ENCODE assay signal across 8 cellular contexts in the genomic region with DNA sequence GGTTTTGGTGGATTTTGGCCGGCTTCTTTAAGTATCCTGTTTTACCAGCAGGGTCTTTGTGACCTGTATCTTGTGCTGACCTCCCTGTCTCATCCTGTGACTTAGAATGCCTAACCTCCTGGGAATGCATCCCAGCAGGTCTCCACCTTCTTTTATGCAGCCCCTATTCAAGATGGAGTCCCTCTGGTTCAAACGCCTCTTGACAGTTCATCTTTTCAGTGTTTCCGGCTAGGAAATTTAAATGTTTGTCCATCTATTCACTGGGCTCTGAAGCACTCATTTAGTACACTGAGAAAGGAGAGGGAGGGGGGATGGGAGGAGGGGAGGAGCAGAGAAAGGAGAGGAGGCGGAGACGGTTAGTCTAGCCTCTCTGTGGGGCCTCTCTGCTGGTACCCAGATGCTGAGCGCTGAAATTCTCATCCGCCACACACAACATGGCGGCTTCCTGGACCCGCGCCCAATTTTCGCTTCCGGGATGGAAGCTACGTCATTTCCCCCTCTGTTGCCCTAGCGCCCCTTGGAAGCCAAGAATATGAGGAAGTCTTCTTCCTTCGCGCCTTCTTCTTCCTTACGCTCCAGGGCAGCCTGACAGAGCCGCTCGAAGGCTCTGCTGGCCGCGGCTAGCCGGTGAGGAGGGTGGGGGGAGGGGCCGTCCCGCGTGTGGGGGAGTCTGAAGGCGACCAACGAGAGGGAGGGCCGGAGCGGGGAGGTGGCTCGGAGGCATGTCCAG.
A peak's percentile ranks its signal among the peaks of the same experiment; 100 is the strongest.
DNase-seq lines count a peak whose midpoint lies in the region; ATAC-seq and TF ChIP-seq lines count a peak whose summit lies in the region.

No MANE protein-coding gene starts in this region.

- H2BK120ac ChIP-seq in IMR-90 (ENCODE audit: low read depth, low read length) = no peak overlapping the region

- H4K20me1 ChIP-seq in IMR-90 (ENCODE audit: insufficient read depth, low read length) = no peaks in the 10 kb centered on the region

- H3K27ac Mint-ChIP-seq in activated naive CD8-positive, alpha-beta T cell treated with anti-CD3 and anti-CD28 coated beads, Interleukin-2, amount 50 U/mL, for 24 hours = peak overlapping the region; percentile 59
- no peak overlapping the region for H3K27ac Mint-ChIP-seq in progenitor cell of endocrine pancreas

- no peak overlapping the region for H3K27ac ChIP-seq in IMR-90 (ENCODE audit: insufficient read depth, low read length)
- H3K27ac ChIP-seq in transverse colon = peak overlapping the region in 3 of 4 donors; percentile 60 to 74 (median 68)

- no peaks in the 10 kb centered on the region; the same call in 1 of the 2 replicates for H3K27me3 ChIP-seq in BJ (ENCODE audit: control insufficient read depth, insufficient read depth, low read length)
- H3K27me3 ChIP-seq in IMR-90 (ENCODE audit: control insufficient read depth, insufficient read depth, low read length) = peaks cover 2% of the 10 kb centered on the region; the same call in 1 of the 2 replicates
- peaks cover 6% of the 10 kb centered on the region for H3K27me3 ChIP-seq in transverse colon

- ATAC-seq in GM19467 (IDR thresholded peaks at IDR 0.05; ENCODE audit: unreplicated experiment) = peak; percentile 87
- no peak for ATAC-seq in IMR-90 (ENCODE audit: low read depth)
- ATAC-seq in activated naive CD8-positive, alpha-beta T cell treated with anti-CD3 and anti-CD28 coated beads, Interleukin-2, amount 50 U/mL, for 24 hours = peak; percentile 90
- ATAC-seq in left cardiac atrium = peak; percentile 95 to 96

- no peak for TF ChIP-seq RAD21 in IMR-90 (IDR thresholded peaks at IDR 0.05; ENCODE audit: low read length)

- peak overlapping the region; percentile 77 for H3K4me3 Mint-ChIP-seq in activated naive CD8-positive, alpha-beta T cell treated with anti-CD3 and anti-CD28 coated beads, Interleukin-2, amount 50 U/mL, for 24 hours
- H3K4me3 Mint-ChIP-seq in progenitor cell of endocrine pancreas (ENCODE audit: low read depth) = peak overlapping the region; percentile 76

- no peak overlapping the region for H3K23ac ChIP-seq in IMR-90 (ENCODE audit: low read depth, low read length)

- DNase-seq in BJ (ENCODE audit: low read depth) = no peak
- peak; percentile 41 for DNase-seq in IMR-90
- DNase-seq in SK-MEL-5 (ENCODE audit: low read depth, low spot score) = peak; percentile 79
- peak; percentile 86 for DNase-seq in activated naive CD8-positive, alpha-beta T cell treated with anti-CD3 and anti-CD28 coated beads, Interleukin-2, amount 50 U/mL, for 24 hours
- DNase-seq in left cardiac atrium = peak; percentile 92
- peak; percentile 46 for DNase-seq in progenitor cell of endocrine pancreas (ENCODE audit: low spot score, unreplicated experiment)
- DNase-seq in transverse colon = peak; percentile 88

- H2BK15ac ChIP-seq in IMR-90 (ENCODE audit: low read depth, low read length) = no peak overlapping the region

- H2BK5ac ChIP-seq in IMR-90 (ENCODE audit: low read depth, low read length, poor library complexity, severe bottlenecking) = no peak overlapping the region

- H3K4me3 ChIP-seq in BJ (ENCODE audit: low read depth, low read length) (peak overlapping the region; percentile 45), IMR-90 (ENCODE audit: insufficient read depth, low read depth, low read length) (peak overlapping the region; percentile 34), transverse colon (peak overlapping the region; percentile 40 to 60 (median 52))

- H3K4me2 ChIP-seq in IMR-90 (ENCODE audit: low read depth, low read length) = peak overlapping the region; percentile 47

- no peaks in the 10 kb centered on the region for H3K36me3 ChIP-seq in BJ (ENCODE audit: control insufficient read depth, insufficient read depth, low read length)
- H3K36me3 ChIP-seq in IMR-90 (ENCODE audit: control insufficient read depth, insufficient read depth, low read length) = no peaks in the 10 kb centered on the region
- H3K36me3 ChIP-seq in transverse colon = no peaks in the 10 kb centered on the region

- POLR2A ChIA-PET in BJ (lab: Charles Lee) (no interaction called here), IMR-90 (lab: Charles Lee; ENCODE audit: unreplicated experiment) (no interaction called here)

- no peaks in the 10 kb centered on the region for H3K4me1 ChIP-seq in IMR-90 (ENCODE audit: control insufficient read depth, insufficient read depth, low read length)
- peaks cover 0 to 9% (median 2%) of the 10 kb centered on the region in 4 donors for H3K4me1 ChIP-seq in transverse colon

- peaks cover 6% of the 10 kb centered on the region for H3K27me3 Mint-ChIP-seq in activated naive CD8-positive, alpha-beta T cell treated with anti-CD3 and anti-CD28 coated beads, Interleukin-2, amount 50 U/mL, for 24 hours
- H3K27me3 Mint-ChIP-seq in progenitor cell of endocrine pancreas = peaks cover 3% of the 10 kb centered on the region

- TF ChIP-seq POLR2A in IMR-90 (IDR thresholded peaks at IDR 0.05; ENCODE audit: low read depth, low read length) = no peak
- TF ChIP-seq POLR2A in transverse colon (IDR thresholded peaks at IDR 0.05) = no peak

- no peak for TF ChIP-seq CTCF in BJ (IDR thresholded peaks at IDR 0.05; ENCODE audit: insufficient read depth, low read depth, low read length)
- TF ChIP-seq CTCF in IMR-90 (conservative IDR thresholded peaks at IDR 0.05; ENCODE audit: low read depth, low read length) = no peak
- no peak for TF ChIP-seq CTCF in progenitor cell of endocrine pancreas (IDR thresholded peaks at IDR 0.05; ENCODE audit: unreplicated experiment)
- no peak for TF ChIP-seq CTCF in transverse colon (IDR thresholded peaks at IDR 0.05)

- H3K79me1 ChIP-seq in IMR-90 (ENCODE audit: low read depth in 1 of 2, low read length in 2 of 2) = no peaks in the 10 kb centered on the region

- no peak overlapping the region for H2AK9ac ChIP-seq in IMR-90 (replicated peaks; ENCODE audit: low read depth, low read length, poor library complexity)

- no peaks in the 10 kb centered on the region for H3K9me1 ChIP-seq in IMR-90 (ENCODE audit: insufficient read depth, low read length)

- no peak overlapping the region for H2AK5ac ChIP-seq in IMR-90 (ENCODE audit: low read depth, low read length)

- CTCF ChIA-PET in BJ (lab: Yijun Ruan, JAX) (no interaction called here), IMR-90 (lab: Yijun Ruan, JAX) (no interaction called here)

- BruUV-seq in IMR-90 (replicated peaks; lab: Mats Ljungman, UMichigan) = no TSS peak

- intact Hi-C loops in IMR-90 (cut with micrococcal nuclease) = no loop called here
- intact Hi-C loops in left cardiac atrium (cut with DNase I) = no loop called here
- intact Hi-C loops in transverse colon (cut with DNase I; ENCODE audit: low total_unique reads) = no loop called here

- peak overlapping the region in 1 of 2 experiments; percentile 72; a peak in 2 of 4 replicates for H4K8ac ChIP-seq in IMR-90 (ENCODE audit: low read depth in 2 of 2, low read length in 2 of 2)

- no peak overlapping the region for H4K5ac ChIP-seq in IMR-90 (ENCODE audit: low read depth, low read length)

- H2AFZ ChIP-seq in IMR-90 (replicated peaks; ENCODE audit: low read length, poor library complexity) = peak overlapping the region; percentile 86

- no peak overlapping the region for H4K91ac ChIP-seq in IMR-90 (ENCODE audit: insufficient read depth, low read depth, low read length)

- peaks cover 10% of the 10 kb centered on the region for H3K9me3 Mint-ChIP-seq in activated naive CD8-positive, alpha-beta T cell treated with anti-CD3 and anti-CD28 coated beads, Interleukin-2, amount 50 U/mL, for 24 hours
- no peaks in the 10 kb centered on the region for H3K9me3 Mint-ChIP-seq in progenitor cell of endocrine pancreas (ENCODE audit: low read depth)

- H3K36me3 Mint-ChIP-seq in activated naive CD8-positive, alpha-beta T cell treated with anti-CD3 and anti-CD28 coated beads, Interleukin-2, amount 50 U/mL, for 24 hours (ENCODE audit: low read depth) = peaks cover 3% of the 10 kb centered on the region
- no peaks in the 10 kb centered on the region for H3K36me3 Mint-ChIP-seq in progenitor cell of endocrine pancreas (ENCODE audit: insufficient read depth)

- H3K4ac ChIP-seq in IMR-90 (ENCODE audit: low read depth, low read length) = no peak overlapping the region

- TF ChIP-seq EP300 in transverse colon (IDR thresholded peaks at IDR 0.05; ENCODE audit: low read depth) = no peak

- H2BK20ac ChIP-seq in IMR-90 (ENCODE audit: low read depth, low read length) = no peak overlapping the region

- H3K56ac ChIP-seq in IMR-90 (ENCODE audit: extremely low read depth, insufficient read depth, low read length) = no peak overlapping the region

- H3K9me3 ChIP-seq in IMR-90 (ENCODE audit: control insufficient read depth, insufficient read depth, low read length) (no peaks in the 10 kb centered on the region), transverse colon (no peaks in the 10 kb centered on the region)

- in situ Hi-C loops in IMR-90 (cut with MboI; ENCODE audit: low sequenced_read_pairs) = no loop called here
- in situ Hi-C loops in SK-MEL-5 (cut with HindIII; ENCODE audit: low pct_unique_long_range_greater_than_20kb, low sequenced_read_pairs) = no loop called here
- in situ Hi-C loops in transverse colon (cut with MboI; ENCODE audit: low pct_ligation_motif_present in 1 of 4, low pct_unique_long_range_greater_than_20kb in 1 of 4, low sequenced_read_pairs in 3 of 4) = loop anchor here (25.0 kb wide), 2 partner anchors 307 to 407 kb away; a partner anchor contains a TSS

- H3K14ac ChIP-seq in IMR-90 (replicated peaks; ENCODE audit: low read depth, low read length) = no peak overlapping the region

- H3K18ac ChIP-seq in IMR-90 (ENCODE audit: low read depth, low read length) = no peak overlapping the region

- no peak overlapping the region for H3K9ac ChIP-seq in IMR-90 (ENCODE audit: low read depth, low read length)

- dilution Hi-C loops in IMR-90 (cut with HindIII; ENCODE audit: low sequenced_read_pairs, unreplicated experiment) = no loop called here

- peaks cover 15% of the 10 kb centered on the region for H3K4me1 Mint-ChIP-seq in activated naive CD8-positive, alpha-beta T cell treated with anti-CD3 and anti-CD28 coated beads, Interleukin-2, amount 50 U/mL, for 24 hours
- peaks cover 6% of the 10 kb centered on the region for H3K4me1 Mint-ChIP-seq in progenitor cell of endocrine pancreas (ENCODE audit: low read depth)

- 7% methylated on average over 3 of the region's 30 CpGs; no CpG with 5 or more reads in 1 of the 2 experiments for WGBS in IMR-90 (ENCODE audit: extremely low coverage in 2 of 2, insufficient read length in 1 of 2), 2 experiments
- 13 to 14% methylated on average over 11 to 30 of the region's 30 CpGs for WGBS in transverse colon (ENCODE audit: low coverage in 1 of 2), 2 donors

TF ChIP-seq in IMR-90, 13 proteins besides CTCF, POLR2A, EP300 and RAD21 (continues in another document):
- no peak for TF ChIP-seq RCOR1 (IDR thresholded peaks at IDR 0.05; ENCODE audit: insufficient replicate concordance, low read length)
- TF ChIP-seq BHLHE40 (IDR thresholded peaks at IDR 0.05; ENCODE audit: low read depth, low read length) = no peak
- TF ChIP-seq RFX5 (IDR thresholded peaks at IDR 0.05; ENCODE audit: low read depth, low read length) = no peak
- no peak for TF ChIP-seq CEBPB (IDR thresholded peaks at IDR 0.05; ENCODE audit: low read depth, low read length)
- TF ChIP-seq CHD1 (IDR thresholded peaks at IDR 0.05; ENCODE audit: low read depth, low read length) = no peak
- no peak for TF ChIP-seq FOS (IDR thresholded peaks at IDR 0.05; ENCODE audit: low read depth, low read length)
- TF ChIP-seq SMC3 (IDR thresholded peaks at IDR 0.05; ENCODE audit: low read depth, low read length) = no peak
- TF ChIP-seq NFE2L2 (IDR thresholded peaks at IDR 0.05; ENCODE audit: low read depth, low read length) = no peak

Comparison
In these comparisons a context has a peak if more than half of its experiments do, and no peak if none do; other contexts are left out.
1. in situ Hi-C loops: an anchor here in transverse colon (25.0 kb wide); none called in IMR-90 and SK-MEL-5.